11 cellular contexts compared by ENCODE assay signal in the genomic region with DNA sequence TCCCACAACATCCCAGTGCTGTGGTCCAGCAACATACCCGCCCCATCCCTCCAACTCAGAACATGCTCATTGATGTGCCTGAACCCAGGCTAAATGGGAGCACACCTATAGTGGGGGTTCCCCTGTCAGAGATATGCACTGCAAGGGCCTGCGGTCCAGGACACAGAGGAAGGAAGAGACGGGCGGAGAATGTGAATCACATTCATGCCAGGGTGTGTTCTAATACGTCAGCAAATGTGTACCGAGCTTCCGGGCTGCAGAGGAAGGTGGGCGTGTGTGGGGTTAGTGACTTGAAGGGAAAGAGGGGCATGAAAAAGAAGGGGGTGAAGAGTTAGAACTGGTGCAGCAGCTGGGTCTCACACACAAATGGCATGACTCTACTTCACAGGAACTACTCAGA.
A peak's percentile ranks its signal among the peaks of the same experiment; 100 is the strongest.
DNase-seq lines count a peak whose midpoint lies in the region; ATAC-seq, FAIRE-seq and TF ChIP-seq lines count a peak whose summit lies in the region.
"Had no signal": no experiment of that assay in that cellular context is flagged by ENCODE, and none has a peak within 500 bp of the region (broad histone marks: within the 10 kb centered on the region; RNA-seq: fewer than 3 reads in every experiment).

No MANE protein-coding gene starts in this region.

- in situ Hi-C loops in GM12878 (cut with MboI): no loop called here

- H3K27me3 ChIP-seq in GM12878 (replicated peaks in 1 of 2; ENCODE audit: control insufficient read depth in 2 of 2, insufficient read depth in 2 of 2, low read length in 1 of 2) (no peaks in the 10 kb centered on the region), SJCRH30 (no peaks in the 10 kb centered on the region; the same call in 1 of the 2 replicates)
- H3K27me3 ChIP-seq: BLaER1 treated with 17β-estradiol and CSF1 and Interleukin-3, amounts not matched to agents 10 nM and 100 nM; tibial nerve had no signal

- no peak overlapping the region for H3K4me2 ChIP-seq in GM12878 (ENCODE audit: control insufficient read depth, insufficient read depth)

- peaks cover 51% of the 10 kb centered on the region for H3K27me3 Mint-ChIP-seq in WTC11 (ENCODE audit: low read depth)

- RAD21 ChIA-PET in GM12878 (lab: Charles Lee; ENCODE audit: unreplicated experiment): no interaction called here

- H3K79me2 ChIP-seq in GM12878 (ENCODE audit: control insufficient read depth, insufficient read depth, low read length): no peaks in the 10 kb centered on the region

- ATAC-seq in GM12878 (no peak; the same call in 2 of the 3 replicates), HG03280 (IDR thresholded peaks at IDR 0.05; ENCODE audit: unreplicated experiment) (no peak), WTC11 (no peak), HG02588 (IDR thresholded peaks at IDR 0.05; ENCODE audit: unreplicated experiment) (no peak)

- no peak overlapping the region for H3K4me3 Mint-ChIP-seq in WTC11

- H3K4me3 ChIP-seq in GM12878: no peak overlapping the region
- no peak overlapping the region for H3K4me3 ChIP-seq in SJCRH30
- H3K4me3 ChIP-seq: BLaER1 treated with 17β-estradiol and CSF1 and Interleukin-3, amounts not matched to agents 10 nM and 100 nM; tibial nerve had no signal

- H3K9ac ChIP-seq in GM12878 (ENCODE audit: control insufficient read depth, insufficient read depth, low read length): no peak overlapping the region
- H3K9ac ChIP-seq: BLaER1 treated with 17β-estradiol and CSF1 and Interleukin-3, amounts not matched to agents 10 nM and 100 nM had no signal

- H3K9me3 ChIP-seq in GM12878 (replicated peaks; ENCODE audit: control insufficient read depth, insufficient read depth, low read length) (no peaks in the 10 kb centered on the region), SJCRH30 (replicated peaks) (no peaks in the 10 kb centered on the region)
- H3K9me3 ChIP-seq: BLaER1 treated with 17β-estradiol and CSF1 and Interleukin-3, amounts not matched to agents 10 nM and 100 nM; tibial nerve had no signal

- TF ChIP-seq CTCF in GM12878 (IDR thresholded peaks at IDR 0.05 in 2 of 3, conservative IDR thresholded peaks at IDR 0.05 in 1 of 3; ENCODE audit: control insufficient read depth in 2 of 3, extremely low read depth in 1 of 3, insufficient read depth in 1 of 3, low read depth in 3 of 3, low read length in 3 of 3) (no peak), WTC11 (IDR thresholded peaks at IDR 0.05) (no peak)

- intact Hi-C loops in GM12878 (cut with micrococcal nuclease; ENCODE audit: unreplicated experiment): loop anchor here (10.0 kb wide), 1 partner anchor 295 kb away; no protein-coding TSS in a partner anchor

- peaks cover 13% of the 10 kb centered on the region for H3K4me1 Mint-ChIP-seq in WTC11

- DNase-seq in GM12892 (ENCODE audit: insufficient read length): no peak
- peak; percentile 64 to 70 for DNase-seq in activated CD4-positive, alpha-beta T cell treated with anti-CD3 and anti-CD28 coated beads, Interleukin-2, amount 50 U/mL, for 48 hours
- no peak for DNase-seq in GM12878 (ENCODE audit: low read depth, low spot score)
- peak; percentile 62 for DNase-seq in stimulated activated CD4-positive, alpha-beta T cell treated with anti-CD3 and anti-CD28 coated beads, Interleukin-4, amount 100 ng/mL, for 24 hours
- no peak for DNase-seq in SJCRH30
- no peak for DNase-seq in WTC11 (ENCODE audit: low spot score)
- DNase-seq: MV-4-11 had no signal

- H3K27ac ChIP-seq in GM12878 (ENCODE audit: control insufficient read depth, insufficient read depth) (no peak overlapping the region), SJCRH30 (no peak overlapping the region)
- H3K27ac ChIP-seq: BLaER1 treated with 17β-estradiol and CSF1 and Interleukin-3, amounts not matched to agents 10 nM and 100 nM; tibial nerve had no signal

- H3K27ac Mint-ChIP-seq in WTC11: no peak overlapping the region

- CTCF ChIA-PET in GM12878 (lab: Yijun Ruan, JAX) (no interaction called here), WTC11 (lab: Charles Lee) (no interaction called here)

- 70% methylated on average over 8 of the region's 8 CpGs for WGBS in GM12878 (ENCODE audit: insufficient coverage, insufficient replicate concordance, low lambda C conversion rate, missing lambda C conversion rate)

- peaks cover 5% of the 10 kb centered on the region for H3K9me3 Mint-ChIP-seq in WTC11

- no peaks in the 10 kb centered on the region for H3K36me3 ChIP-seq in GM12878 (ENCODE audit: control insufficient read depth in 2 of 2, insufficient read depth in 2 of 2, low read length in 1 of 2)
- H3K36me3 ChIP-seq in SJCRH30: no peaks in the 10 kb centered on the region
- H3K36me3 ChIP-seq: BLaER1 treated with 17β-estradiol and CSF1 and Interleukin-3, amounts not matched to agents 10 nM and 100 nM; tibial nerve had no signal

- no peak overlapping the region for H2AFZ ChIP-seq in GM12878 (ENCODE audit: control insufficient read depth, low read depth, low read length)

- no peaks in the 10 kb centered on the region; the same call in 1 of the 2 replicates for H3K4me1 ChIP-seq in GM12878 (ENCODE audit: control insufficient read depth, insufficient read depth, low read length)
- H3K4me1 ChIP-seq in SJCRH30: no peaks in the 10 kb centered on the region
- H3K4me1 ChIP-seq: tibial nerve had no signal

- H3K36me3 Mint-ChIP-seq in WTC11: no peaks in the 10 kb centered on the region

- SMC1A ChIA-PET in GM12878 (lab: Charles Lee; ENCODE audit: uncharacterized antibody, unreplicated experiment): no interaction called here

- no TSS peak for BruUV-seq in GM12878 (replicated peaks; lab: Mats Ljungman, UMichigan)

- no peak for TF ChIP-seq EP300 in GM12878 (IDR thresholded peaks at IDR 0.05; ENCODE audit: borderline replicate concordance in 1 of 2, control insufficient read depth in 1 of 2, low read depth in 2 of 2, low read length in 2 of 2)

- TF ChIP-seq POLR2A in GM12892 (IDR thresholded peaks at IDR 0.05; ENCODE audit: low read depth, low read length) (no peak), GM12878 (IDR thresholded peaks at IDR 0.05; ENCODE audit: low read depth, low read length) (no peak)

- POLR2A ChIA-PET in GM12878 (lab: Charles Lee): no interaction called here
- POLR2A ChIA-PET in WTC11 (lab: Charles Lee): no interaction called here

- FAIRE-seq in GM12892 (lab: Jason Lieb, UNC): peak; percentile 54
- FAIRE-seq in GM12878 (lab: Jason Lieb, UNC): no peak

- no peak for TF ChIP-seq RAD21 in GM12878 (IDR thresholded peaks at IDR 0.05; ENCODE audit: insufficient read depth, low read depth, low read length)

- H4K20me1 ChIP-seq in GM12878 (ENCODE audit: control insufficient read depth, insufficient read depth): no peaks in the 10 kb centered on the region
- H4K20me1 ChIP-seq: BLaER1 treated with 17β-estradiol and CSF1 and Interleukin-3, amounts not matched to agents 10 nM and 100 nM had no signal

TF ChIP-seq in GM12878, 131 proteins besides CTCF, POLR2A, EP300 and RAD21 (continues in another document):
- TF ChIP-seq LARP7 (IDR thresholded peaks at IDR 0.05) (no peak), EGR1 (IDR thresholded peaks at IDR 0.05; ENCODE audit: borderline replicate concordance in 1 of 2, low read depth in 2 of 2, low read length in 2 of 2) (0 out of 3 replicates have a peak, but pooled peaks of 1 of the 2 experiments have one; percentile 33), NR2C2 (IDR thresholded peaks at IDR 0.05; ENCODE audit: borderline replicate concordance, control insufficient read depth, insufficient read length, low read depth) (no peak), KDM1A (IDR thresholded peaks at IDR 0.05; ENCODE audit: borderline replicate concordance) (no peak)

TF ChIP-seq in WTC11, 78 proteins besides CTCF, POLR2A, EP300 and RAD21:
- TF ChIP-seq GRHL2 (CRISPR knock-in tag; IDR thresholded peaks at IDR 0.05; ENCODE audit: insufficient replicate concordance, severe bottlenecking): no peak
- TF ChIP-seq OVOL2 (CRISPR knock-in tag; IDR thresholded peaks at IDR 0.05; ENCODE audit: borderline replicate concordance): no peak
- TF ChIP-seq, protein P1, sequence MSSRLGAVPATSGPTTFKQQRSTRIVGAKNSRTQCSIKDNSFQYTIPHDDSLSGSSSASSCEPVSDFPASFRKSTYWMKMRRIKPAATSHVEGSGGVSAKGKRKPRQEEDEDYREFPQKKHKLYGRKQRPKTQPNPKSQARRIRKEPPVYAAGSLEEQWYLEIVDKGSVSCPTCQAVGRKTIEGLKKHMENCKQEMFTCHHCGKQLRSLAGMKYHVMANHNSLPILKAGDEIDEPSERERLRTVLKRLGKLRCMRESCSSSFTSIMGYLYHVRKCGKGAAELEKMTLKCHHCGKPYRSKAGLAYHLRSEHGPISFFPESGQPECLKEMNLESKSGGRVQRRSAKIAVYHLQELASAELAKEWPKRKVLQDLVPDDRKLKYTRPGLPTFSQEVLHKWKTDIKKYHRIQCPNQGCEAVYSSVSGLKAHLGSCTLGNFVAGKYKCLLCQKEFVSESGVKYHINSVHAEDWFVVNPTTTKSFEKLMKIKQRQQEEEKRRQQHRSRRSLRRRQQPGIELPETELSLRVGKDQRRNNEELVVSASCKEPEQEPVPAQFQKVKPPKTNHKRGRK (CRISPR knock-in tag; IDR thresholded peaks at IDR 0.05; ENCODE audit: borderline replicate concordance): no peak
- no peak for TF ChIP-seq ZNF423 (CRISPR knock-in tag; IDR thresholded peaks at IDR 0.05)
- TF ChIP-seq, protein P2, sequence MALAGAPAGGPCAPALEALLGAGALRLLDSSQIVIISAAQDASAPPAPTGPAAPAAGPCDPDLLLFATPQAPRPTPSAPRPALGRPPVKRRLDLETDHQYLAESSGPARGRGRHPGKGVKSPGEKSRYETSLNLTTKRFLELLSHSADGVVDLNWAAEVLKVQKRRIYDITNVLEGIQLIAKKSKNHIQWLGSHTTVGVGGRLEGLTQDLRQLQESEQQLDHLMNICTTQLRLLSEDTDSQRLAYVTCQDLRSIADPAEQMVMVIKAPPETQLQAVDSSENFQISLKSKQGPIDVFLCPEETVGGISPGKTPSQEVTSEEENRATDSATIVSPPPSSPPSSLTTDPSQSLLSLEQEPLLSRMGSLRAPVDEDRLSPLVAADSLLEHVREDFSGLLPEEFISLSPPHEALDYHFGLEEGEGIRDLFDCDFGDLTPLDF (CRISPR knock-in tag; IDR thresholded peaks at IDR 0.05): no peak
- no peak for TF ChIP-seq CBFB (CRISPR knock-in tag; IDR thresholded peaks at IDR 0.05; ENCODE audit: low read depth)
- no peak for TF ChIP-seq NR2C2 (CRISPR knock-in tag; IDR thresholded peaks at IDR 0.05)

Comparison
In these comparisons a context has a peak if more than half of its experiments do, and no peak if none do; other contexts are left out.
1. DNase-seq: peak in activated CD4-positive, alpha-beta T cell treated with anti-CD3 and anti-CD28 coated beads, Interleukin-2, amount 50 U/mL, for 48 hours (2 of 2) and stimulated activated CD4-positive, alpha-beta T cell treated with anti-CD3 and anti-CD28 coated beads, Interleukin-4, amount 100 ng/mL, for 24 hours (single experiment); none in GM12892 (single experiment), GM12878 (single experiment), SJCRH30 (0 of 2) and WTC11 (single experiment).